11 cellular contexts compared by ENCODE assay signal in genomic region chr16:69865701-69866100, GRCh38.
DNase-seq lines count a peak whose midpoint lies in the region; ATAC-seq and TF ChIP-seq lines count a peak whose summit lies in the region.
"Had no signal": no experiment of that assay in that cellular context is flagged by ENCODE, and none has a peak within 500 bp of the region (broad histone marks: within the 10 kb centered on the region; RNA-seq: fewer than 3 reads in every experiment).

No MANE protein-coding gene starts in this region.

- peaks cover 12% of the 10 kb centered on the region for H3K4me1 ChIP-seq in adipocyte (ENCODE audit: control insufficient read depth, insufficient read depth, low read length)
- peaks cover 0 to 25% of the 10 kb centered on the region in 2 donors for H3K4me1 ChIP-seq in right atrium auricular region

- H3K27me3 ChIP-seq in adipocyte (replicated peaks; ENCODE audit: control insufficient read depth, insufficient read depth, low read length) (no peaks in the 10 kb centered on the region), right atrium auricular region (no peaks in the 10 kb centered on the region)

- H3K27ac ChIP-seq in right atrium auricular region: peak overlapping the region; percentile 28 to 61
- H3K27ac ChIP-seq: skin epidermis had no signal

- DNase-seq in HS-27A (ENCODE audit: low read depth) (peak; percentile 64), adipocyte (ENCODE audit: low read depth) (peak; percentile 11), right atrium auricular region (ENCODE audit: low spot score) (no peak), stromal cell of bone marrow (ENCODE audit: low read depth) (peak; percentile 56), NCI-H1694 (lab: John Stamatoyannopoulos, UW) (no peak), NCI-H2227 treated with DMSO at 0.1 percent for 48 hours (lab: John Stamatoyannopoulos, UW) (no peak)
- DNase-seq: activated effector memory CD4-positive, alpha-beta T cell treated with Interleukin-2 at 50 U/mL for 16 hours; NCI-H510A had no signal

- H3K9me3 ChIP-seq in adipocyte (ENCODE audit: control insufficient read depth, low read length) (no peaks in the 10 kb centered on the region), right atrium auricular region (no peaks in the 10 kb centered on the region)

- H3K36me3 ChIP-seq in adipocyte (ENCODE audit: control insufficient read depth, insufficient read depth, low read length, severe bottlenecking) (no peaks in the 10 kb centered on the region), right atrium auricular region (no peaks in the 10 kb centered on the region)

- no peak for ATAC-seq in GM21423 (IDR thresholded peaks at IDR 0.05; ENCODE audit: unreplicated experiment)
- ATAC-seq in GM19455 (IDR thresholded peaks at IDR 0.05; ENCODE audit: unreplicated experiment): no peak

- H3K4me3 ChIP-seq in adipocyte (ENCODE audit: low read length): no peak overlapping the region
- H3K4me3 ChIP-seq in right atrium auricular region: no peak overlapping the region
- H3K4me3 ChIP-seq: skin epidermis had no signal

- H3K9ac ChIP-seq in adipocyte (ENCODE audit: low read length): no peak overlapping the region

- TF ChIP-seq CTCF in right atrium auricular region (IDR thresholded peaks at IDR 0.05): no peak

Comparison
In these comparisons a context has a peak if more than half of its experiments do, and no peak if none do; other contexts are left out.
1. DNase-seq: peak in HS-27A (single experiment), adipocyte (single experiment) and stromal cell of bone marrow (single experiment); none in right atrium auricular region (single experiment), NCI-H1694 (single experiment) and NCI-H2227 treated with DMSO at 0.1 percent for 48 hours (single experiment).